In the genomic region with DNA sequence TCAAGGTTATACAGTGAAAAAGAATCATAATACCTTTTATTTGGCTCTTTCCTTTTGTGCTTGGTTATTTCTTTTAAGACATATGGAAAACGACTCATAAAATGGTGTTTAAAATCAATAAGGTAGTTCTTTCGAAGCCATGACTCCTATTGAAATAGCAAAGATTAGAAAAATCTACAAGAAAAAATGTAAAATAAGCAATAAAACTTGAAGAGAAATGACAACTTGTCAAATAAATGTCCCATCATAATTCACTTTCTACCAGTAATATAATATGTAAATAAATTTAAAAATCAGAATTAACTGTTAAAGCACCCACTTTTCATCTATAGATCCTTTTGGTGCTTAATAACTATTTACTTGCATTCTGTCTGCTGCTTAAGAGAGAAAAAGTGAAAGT, we compare ENCODE assay signal across 25 cellular contexts.
"Had no signal": no experiment of that assay in that cellular context is flagged by ENCODE, and none has a peak within 500 bp of the region (broad histone marks: within the 10 kb centered on the region; RNA-seq: fewer than 3 reads in every experiment).

No MANE protein-coding gene starts in this region.

- H3K9me3 ChIP-seq: esophagus muscularis mucosa, gastroesophageal sphincter, heart left ventricle, lower lobe of right lung, mucosa of descending colon had no signal

- H3K4me2 ChIP-seq: hepatocyte had no signal

- H3K27me3 Mint-ChIP-seq: naive B cell had no signal

- DNase-seq: dermis blood vessel endothelial cell; dorsolateral prefrontal cortex; effector CD4-positive, alpha-beta T cell; effector memory CD4-positive, alpha-beta T cell; foreskin keratinocyte; heart left ventricle; hypothalamus; immature natural killer cell; islet precursor cell; kidney; kidney glomerular epithelial cell; left colon; left ventricle myocardium superior; lower lobe of right lung; mesenchymal stem cell; mucosa of descending colon; naive B cell had no signal

- H3K27ac Mint-ChIP-seq: mesothelial cell of epicardium had no signal

- H3K4me3 Mint-ChIP-seq: immature natural killer cell, mesothelial cell of epicardium, naive B cell had no signal

- H3K27me3 ChIP-seq: dorsolateral prefrontal cortex, esophagus muscularis mucosa, foreskin keratinocyte, gastroesophageal sphincter, heart left ventricle, hepatocyte had no signal

- H2AFZ ChIP-seq: hepatocyte had no signal

- H3K9me3 Mint-ChIP-seq: immature natural killer cell, mesothelial cell of epicardium, naive B cell had no signal

- H3K4me1 ChIP-seq: esophagus muscularis mucosa, foreskin keratinocyte, gastroesophageal sphincter, lower lobe of right lung had no signal

- H3K27ac ChIP-seq: coronary artery, dorsolateral prefrontal cortex, esophagus muscularis mucosa, foreskin keratinocyte, gastroesophageal sphincter, heart left ventricle, hepatocyte, lower lobe of right lung had no signal

- FAIRE-seq: endothelial cell of umbilical vein, frontal cortex, kidney had no signal

- H3K4me3 ChIP-seq: coronary artery, dorsolateral prefrontal cortex, esophagus muscularis mucosa, gastroesophageal sphincter, heart left ventricle, hepatocyte, lower lobe of right lung, mucosa of descending colon had no signal

- ATAC-seq: foreskin keratinocyte, gastroesophageal sphincter, heart left ventricle, left colon, left lobe of liver, left ventricle myocardium superior, lower lobe of right lung, mucosa of descending colon had no signal

- H3K4me1 Mint-ChIP-seq: mesothelial cell of epicardium had no signal
